In genomic region chr4:72568959-72569718, GRCh38 we compare ENCODE assay signal across 1 cellular context.
TF ChIP-seq lines count a peak whose summit lies in the region.

Gene ADAMTS3 (minus strand): TSS chr4:72569221. CDS start chr4:72568762, 459 bp downstream.

TF ChIP-seq in HEK293, 187 proteins besides CTCF, POLR2A, EP300 and RAD21 (continued from another document and continues in another):
- TF ChIP-seq AEBP2 (tag by site-specific recombination; IDR thresholded peaks at IDR 0.05; ENCODE audit: borderline replicate concordance) (no peak), ZBTB21 (tag by site-specific recombination; IDR thresholded peaks at IDR 0.05) (no peak), ZNF658 (tag by site-specific recombination; IDR thresholded peaks at IDR 0.05) (no peak), ZNF398 (tag by site-specific recombination; IDR thresholded peaks at IDR 0.05) (peak; percentile 97), ZNF169 (tag by site-specific recombination; IDR thresholded peaks at IDR 0.05) (no peak), OVOL3 (tag by site-specific recombination; IDR thresholded peaks at IDR 0.05) (no peak), ZNF704 (tag by site-specific recombination; IDR thresholded peaks at IDR 0.05) (no peak), MYNN (tag by site-specific recombination; IDR thresholded peaks at IDR 0.05; ENCODE audit: borderline replicate concordance) (no peak), WT1 (tag by site-specific recombination; IDR thresholded peaks at IDR 0.05) (peak; percentile 69), ZNF548 (tag by site-specific recombination; IDR thresholded peaks at IDR 0.05) (no peak), IKZF3 (tag by site-specific recombination; IDR thresholded peaks at IDR 0.05) (peak; percentile 71), ZNF664 (tag by site-specific recombination; IDR thresholded peaks at IDR 0.05) (no peak), ZNF518A (tag by site-specific recombination; conservative IDR thresholded peaks at IDR 0.05; ENCODE audit: low read depth) (no peak), ZNF433 (tag by site-specific recombination; IDR thresholded peaks at IDR 0.05; ENCODE audit: low read depth) (no peak), ZEB2 (tag by site-specific recombination; IDR thresholded peaks at IDR 0.05) (peak; percentile 48; the same call in 1 of the 2 replicates), ZNF843 (tag by site-specific recombination; IDR thresholded peaks at IDR 0.05) (no peak; the same call in 1 of the 2 replicates), TRIM28 (IDR thresholded peaks at IDR 0.05; ENCODE audit: borderline replicate concordance, low read length) (peak; percentile 12; the same call in 1 of the 2 replicates), ZNF791 (tag by site-specific recombination; IDR thresholded peaks at IDR 0.05) (no peak), ZBTB44 (tag by site-specific recombination; IDR thresholded peaks at IDR 0.05) (no peak), ZNF18 (tag by site-specific recombination; IDR thresholded peaks at IDR 0.05) (no peak), ZSCAN4 (tag by site-specific recombination; IDR thresholded peaks at IDR 0.05) (0 out of 2 replicates have a peak, but pooled peaks have one; percentile 13), ZNF274 (IDR thresholded peaks at IDR 0.05; ENCODE audit: low read length) (no peak), ZNF274 (tag by site-specific recombination; IDR thresholded peaks at IDR 0.05; ENCODE audit: borderline replicate concordance) (no peak), ZNF354C (tag by site-specific recombination; IDR thresholded peaks at IDR 0.05; ENCODE audit: borderline replicate concordance, low read depth) (no peak), ZNF350 (tag by site-specific recombination; IDR thresholded peaks at IDR 0.05) (no peak), GLI2 (tag by site-specific recombination; IDR thresholded peaks at IDR 0.05; ENCODE audit: borderline replicate concordance, low read depth) (no peak), ZNF514 (tag by site-specific recombination; IDR thresholded peaks at IDR 0.05) (no peak), ZNF48 (tag by site-specific recombination; IDR thresholded peaks at IDR 0.05) (no peak), ZNF701 (tag by site-specific recombination; IDR thresholded peaks at IDR 0.05) (no peak), FEZF1 (tag by site-specific recombination; IDR thresholded peaks at IDR 0.05) (peak; percentile 23; the same call in 1 of the 2 replicates), TCF7L2 (IDR thresholded peaks at IDR 0.05; ENCODE audit: borderline replicate concordance, low read depth, low read length) (no peak; the same call in 1 of the 2 replicates), KLF8 (tag by site-specific recombination; IDR thresholded peaks at IDR 0.05) (peak; percentile 57; the same call in 1 of the 2 replicates), ZNF670 (tag by site-specific recombination; IDR thresholded peaks at IDR 0.05; ENCODE audit: low read depth) (no peak), PRDM1 (tag by site-specific recombination; IDR thresholded peaks at IDR 0.05) (peak; percentile 71), ZBTB1 (tag by site-specific recombination; IDR thresholded peaks at IDR 0.05) (0 out of 2 replicates have a peak, but pooled peaks have one; percentile 12), ZNF660 (tag by site-specific recombination; IDR thresholded peaks at IDR 0.05) (no peak; the same call in 1 of the 2 replicates), ZXDB (tag by site-specific recombination; IDR thresholded peaks at IDR 0.05) (peak; percentile 33; the same call in 1 of the 2 replicates), ZNF280C (tag by site-specific recombination; IDR thresholded peaks at IDR 0.05) (no peak), ZNF112 (tag by site-specific recombination; IDR thresholded peaks at IDR 0.05) (no peak), ZNF610 (tag by site-specific recombination; IDR thresholded peaks at IDR 0.05; ENCODE audit: borderline replicate concordance) (peak; percentile 91; the same call in 1 of the 2 replicates), ZNF654 (tag by site-specific recombination; IDR thresholded peaks at IDR 0.05; ENCODE audit: low read depth) (no peak), ZNF473 (tag by site-specific recombination; IDR thresholded peaks at IDR 0.05) (no peak), REPIN1 (tag by site-specific recombination; IDR thresholded peaks at IDR 0.05; ENCODE audit: low read depth) (no peak), ZNF19 (tag by site-specific recombination; IDR thresholded peaks at IDR 0.05; ENCODE audit: low read depth) (no peak), ATF2 (tag by site-specific recombination; IDR thresholded peaks at IDR 0.05; ENCODE audit: low read depth) (no peak)
